In the genomic region with DNA sequence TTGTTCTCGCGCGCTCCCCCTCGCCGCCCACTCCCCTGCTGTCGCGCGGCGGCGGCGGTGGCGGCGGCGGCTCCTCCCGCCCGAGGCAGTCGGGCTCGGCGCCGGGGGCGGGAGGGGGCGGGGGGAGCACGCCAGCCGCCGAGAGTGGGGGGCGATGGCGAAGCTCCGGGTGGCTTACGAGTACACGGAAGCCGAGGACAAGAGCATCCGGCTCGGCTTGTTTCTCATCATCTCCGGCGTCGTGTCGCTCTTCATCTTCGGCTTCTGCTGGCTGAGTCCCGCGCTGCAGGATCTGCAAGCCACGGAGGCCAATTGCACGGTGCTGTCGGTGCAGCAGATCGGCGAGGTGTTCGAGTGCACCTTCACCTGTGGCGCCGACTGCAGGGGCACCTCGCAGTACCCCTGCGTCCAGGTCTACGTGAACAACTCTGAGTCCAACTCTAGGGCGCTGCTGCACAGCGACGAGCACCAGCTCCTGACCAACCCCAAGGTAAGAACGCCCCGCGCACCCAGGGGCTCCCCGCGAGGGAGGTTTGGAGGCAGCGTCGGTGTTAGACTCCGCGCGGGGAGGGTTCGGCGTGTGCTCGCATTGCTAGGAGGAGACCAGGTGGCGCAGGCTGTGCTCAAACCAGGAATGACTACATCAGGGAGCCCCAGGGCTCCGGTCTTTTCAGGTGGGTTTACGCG, we compare ENCODE assay signal across 8 cellular contexts. TPM values are rescaled to one million over a fixed set of nuclear protein-coding genes. Genes with fewer than 3 reads are reported as not detected.
DNase-seq lines count a peak whose midpoint lies in the region; ATAC-seq and TF ChIP-seq lines count a peak whose summit lies in the region.

No MANE protein-coding gene starts in this region.

- peaks cover 40% of the 10 kb centered on the region for H3K27me3 Mint-ChIP-seq in activated naive CD8-positive, alpha-beta T cell treated with anti-CD3 and anti-CD28 coated beads, Interleukin-2, amount 10 ng/mL, durations not matched to agents 7 days and 5 days

- TF ChIP-seq POLR2A in IMR-90 (IDR thresholded peaks at IDR 0.05; ENCODE audit: low read depth, low read length): no peak

- H3K79me2 ChIP-seq in DND-41 (ENCODE audit: insufficient read depth, low read length): no peaks in the 10 kb centered on the region

- H3K4me3 ChIP-seq in DND-41 (ENCODE audit: low read depth in 1 of 2, low read length in 2 of 2) (peak overlapping the region; percentile 27 to 84; a peak in 3 of 4 replicates), IMR-90 (ENCODE audit: insufficient read depth, low read depth, low read length) (peak overlapping the region; percentile 85), rectal smooth muscle tissue (ENCODE audit: low read length) (peak overlapping the region; percentile 82)

- H2AFZ ChIP-seq in DND-41 (ENCODE audit: low read depth, low read length): peak overlapping the region; percentile 64
- H2AFZ ChIP-seq in IMR-90 (replicated peaks; ENCODE audit: low read length, poor library complexity): peak overlapping the region; percentile 85

- no peak overlapping the region for H3K14ac ChIP-seq in IMR-90 (replicated peaks; ENCODE audit: low read depth, low read length)

- H2BK20ac ChIP-seq in IMR-90 (ENCODE audit: low read depth, low read length): no peak overlapping the region

- no peaks in the 10 kb centered on the region for H3K79me1 ChIP-seq in IMR-90 (ENCODE audit: low read depth in 1 of 2, low read length in 2 of 2)

- H2BK120ac ChIP-seq in IMR-90 (ENCODE audit: low read depth, low read length): no peak overlapping the region

- ATAC-seq in DND-41 (ENCODE audit: insufficient read depth, low read depth): peak; percentile 63
- ATAC-seq in GM21528 (IDR thresholded peaks at IDR 0.05; ENCODE audit: low FRiP score, unreplicated experiment): peak; percentile 48
- peak; percentile 45 for ATAC-seq in IMR-90 (ENCODE audit: low read depth)
- ATAC-seq in activated naive CD8-positive, alpha-beta T cell treated with anti-CD3 and anti-CD28 coated beads, Interleukin-2, amount 10 ng/mL, durations not matched to agents 7 days and 5 days (ENCODE audit: low read depth): peak; percentile 61
- peak; percentile 28 for ATAC-seq in left ventricle myocardium superior

- H3K4me3 Mint-ChIP-seq in activated naive CD8-positive, alpha-beta T cell treated with anti-CD3 and anti-CD28 coated beads, Interleukin-2, amount 10 ng/mL, durations not matched to agents 7 days and 5 days: peak overlapping the region; percentile 83

- H3K36me3 Mint-ChIP-seq in activated naive CD8-positive, alpha-beta T cell treated with anti-CD3 and anti-CD28 coated beads, Interleukin-2, amount 10 ng/mL, durations not matched to agents 7 days and 5 days: no peaks in the 10 kb centered on the region

- no peak overlapping the region for H3K56ac ChIP-seq in IMR-90 (ENCODE audit: extremely low read depth, insufficient read depth, low read length)

- TF ChIP-seq RAD21 in IMR-90 (IDR thresholded peaks at IDR 0.05; ENCODE audit: low read length): no peak

- H4K5ac ChIP-seq in IMR-90 (ENCODE audit: low read depth, low read length): no peak overlapping the region

- H3K18ac ChIP-seq in IMR-90 (ENCODE audit: low read depth, low read length): no peak overlapping the region

- peaks cover under 1% of the 10 kb centered on the region for H3K9me3 Mint-ChIP-seq in activated naive CD8-positive, alpha-beta T cell treated with anti-CD3 and anti-CD28 coated beads, Interleukin-2, amount 10 ng/mL, durations not matched to agents 7 days and 5 days

- H3K9me3 ChIP-seq in DND-41 (ENCODE audit: insufficient read depth, low read length, severe bottlenecking) (no peaks in the 10 kb centered on the region), IMR-90 (ENCODE audit: control insufficient read depth, insufficient read depth, low read length) (no peaks in the 10 kb centered on the region)

- intact Hi-C loops in IMR-90 (cut with micrococcal nuclease) (loop anchor here (2.0 to 5.0 kb wide), 2 partner anchors 124 to 379 kb away; partner anchors contain the start of gene CNOT2), left ventricle myocardium superior (cut with micrococcal nuclease) (no loop called here)

- WGBS in IMR-90 (ENCODE audit: extremely low coverage in 2 of 2, insufficient read length in 1 of 2), 2 experiments: 0% methylated on average over 27 of the region's 71 CpGs; no CpG with 5 or more reads in 1 of the 2 experiments

- peak overlapping the region in 1 of 2 experiments; percentile 5; a peak in 1 of 4 replicates for H4K8ac ChIP-seq in IMR-90 (ENCODE audit: low read depth in 2 of 2, low read length in 2 of 2)

- 0 out of 2 replicates have a peak, but pooled peaks cover 3% of the 10 kb centered on the region for H4K20me1 ChIP-seq in DND-41 (ENCODE audit: insufficient read depth, low read length)
- no peaks in the 10 kb centered on the region for H4K20me1 ChIP-seq in IMR-90 (ENCODE audit: insufficient read depth, low read length)

- H3K4ac ChIP-seq in IMR-90 (ENCODE audit: low read depth, low read length): no peak overlapping the region

- CTCF ChIA-PET in IMR-90 (lab: Yijun Ruan, JAX): no interaction called here

- H2AK5ac ChIP-seq in IMR-90 (ENCODE audit: low read depth, low read length): no peak overlapping the region

- dilution Hi-C loops in IMR-90 (cut with HindIII; ENCODE audit: low sequenced_read_pairs, unreplicated experiment): no loop called here

- in situ Hi-C loops in IMR-90 (cut with MboI; ENCODE audit: low sequenced_read_pairs): no loop called here

- H3K27ac Mint-ChIP-seq in activated naive CD8-positive, alpha-beta T cell treated with anti-CD3 and anti-CD28 coated beads, Interleukin-2, amount 10 ng/mL, durations not matched to agents 7 days and 5 days: peak overlapping the region; percentile 70

- H3K4me1 Mint-ChIP-seq in activated naive CD8-positive, alpha-beta T cell treated with anti-CD3 and anti-CD28 coated beads, Interleukin-2, amount 10 ng/mL, durations not matched to agents 7 days and 5 days: peaks cover 11% of the 10 kb centered on the region

- H3K4me1 ChIP-seq in DND-41 (ENCODE audit: insufficient read depth, low read length) (peaks cover 20% of the 10 kb centered on the region), IMR-90 (ENCODE audit: control insufficient read depth, insufficient read depth, low read length) (peaks cover 3% of the 10 kb centered on the region; the same call in 1 of the 2 replicates), rectal smooth muscle tissue (ENCODE audit: control insufficient read depth, insufficient read depth, low read length) (no peaks in the 10 kb centered on the region)

- H2BK5ac ChIP-seq in IMR-90 (ENCODE audit: low read depth, low read length, poor library complexity, severe bottlenecking): no peak overlapping the region

- peak overlapping the region; percentile 99 for H3K4me2 ChIP-seq in DND-41 (ENCODE audit: insufficient read depth, low read length)
- H3K4me2 ChIP-seq in IMR-90 (ENCODE audit: low read depth, low read length): peak overlapping the region; percentile 94

- BruUV-seq in IMR-90 (replicated peaks; lab: Mats Ljungman, UMichigan): no TSS peak

- peak overlapping the region; percentile 45 for H2AK9ac ChIP-seq in IMR-90 (replicated peaks; ENCODE audit: low read depth, low read length, poor library complexity)

- TF ChIP-seq CTCF in DND-41 (IDR thresholded peaks at IDR 0.05; ENCODE audit: borderline replicate concordance, extremely low read depth, low read length, poor library complexity, severe bottlenecking) (no peak), IMR-90 (conservative IDR thresholded peaks at IDR 0.05; ENCODE audit: low read depth, low read length) (no peak)

- peak overlapping the region; percentile 52 for H3K9ac ChIP-seq in DND-41 (ENCODE audit: low read depth, low read length)
- H3K9ac ChIP-seq in IMR-90 (ENCODE audit: low read depth, low read length): no peak overlapping the region
- H3K9ac ChIP-seq in rectal smooth muscle tissue (ENCODE audit: low read length): no peak overlapping the region

- H2BK15ac ChIP-seq in IMR-90 (ENCODE audit: low read depth, low read length): no peak overlapping the region

- POLR2A ChIA-PET in IMR-90 (lab: Charles Lee; ENCODE audit: unreplicated experiment): no interaction called here
- POLR2A ChIA-PET in activated naive CD8-positive, alpha-beta T cell treated with anti-CD3 and anti-CD28 coated beads, Interleukin-2, amount 10 ng/mL, durations not matched to agents 7 days and 5 days (lab: Charles Lee): interaction anchor here (1.2 to 2.0 kb wide), 2 partner anchors 50 to 123 kb away, joined by 3 to 9 read pairs; partner anchors contain the start of gene CNOT2

- H3K27me3 ChIP-seq in DND-41 (ENCODE audit: insufficient read depth, low read length, poor library complexity) (peaks cover 36% of the 10 kb centered on the region), IMR-90 (ENCODE audit: control insufficient read depth, insufficient read depth, low read length) (peaks cover 15% of the 10 kb centered on the region; the same call in 1 of the 2 replicates), rectal smooth muscle tissue (ENCODE audit: control insufficient read depth, insufficient read depth, low read length) (peaks cover 12% of the 10 kb centered on the region)

- no peak overlapping the region for H3K27ac ChIP-seq in DND-41 (ENCODE audit: low read length)
- H3K27ac ChIP-seq in IMR-90 (ENCODE audit: insufficient read depth, low read length): no peak overlapping the region
- peak overlapping the region; percentile 22 for H3K27ac ChIP-seq in rectal smooth muscle tissue (ENCODE audit: low read depth, low read length)

- H4K91ac ChIP-seq in IMR-90 (ENCODE audit: insufficient read depth, low read depth, low read length): no peak overlapping the region

- H3K36me3 ChIP-seq in DND-41 (ENCODE audit: insufficient read depth, low read length) (no peaks in the 10 kb centered on the region), IMR-90 (ENCODE audit: control insufficient read depth, insufficient read depth, low read length) (no peaks in the 10 kb centered on the region), rectal smooth muscle tissue (ENCODE audit: control insufficient read depth, insufficient read depth, low read length) (no peaks in the 10 kb centered on the region)

- no peaks in the 10 kb centered on the region for H3K9me1 ChIP-seq in IMR-90 (ENCODE audit: insufficient read depth, low read length)

- H3K23ac ChIP-seq in IMR-90 (ENCODE audit: low read depth, low read length): no peak overlapping the region

- DNase-seq in DND-41: peak; percentile 64
- peak; percentile 31 for DNase-seq in IMR-90
- DNase-seq in SW480 (ENCODE audit: low spot score): peak; percentile 69
- peak; percentile 67 for DNase-seq in activated naive CD8-positive, alpha-beta T cell treated with anti-CD3 and anti-CD28 coated beads, Interleukin-2, amount 10 ng/mL, durations not matched to agents 7 days and 5 days
- peak; percentile 49 for DNase-seq in left ventricle myocardium superior
- DNase-seq in NCI-H446 treated with DMSO at 0.1 percent for 48 hours (lab: John Stamatoyannopoulos, UW): no peak

RNA-seq across cellular contexts. Expression of gene KCNMB4, which starts 0.6 kb away (rescaled TPM):
- total RNA-seq in IMR-90 (2012; rRNA removed): 0.90 and 1.4 TPM in 2 replicates
- polyA plus RNA-seq in IMR-90 (2012; rRNA removed): 1.1 TPM in 2 replicates
- polyA plus RNA-seq in IMR-90 (2012; cell fraction: cytosol; rRNA removed): 0.51 and 0.73 TPM in 2 replicates
- 0.33 and 0.49 TPM in 2 replicates for polyA plus RNA-seq in IMR-90 (2012; cell fraction: nucleus; rRNA removed; ENCODE audit: low replicate concordance)
- total RNA-seq in activated naive CD8-positive, alpha-beta T cell treated with anti-CD3 and anti-CD28 coated beads, Interleukin-2, amount 10 ng/mL, durations not matched to agents 7 days and 5 days: 1 to 10 TPM in 1 of 2 experiments, under 1 TPM in 1; 0.74 to 1.4 TPM
- total RNA-seq in left ventricle myocardium superior: 1.9 TPM
